ENCODE assay signal across 25 cellular contexts in the genomic region with DNA sequence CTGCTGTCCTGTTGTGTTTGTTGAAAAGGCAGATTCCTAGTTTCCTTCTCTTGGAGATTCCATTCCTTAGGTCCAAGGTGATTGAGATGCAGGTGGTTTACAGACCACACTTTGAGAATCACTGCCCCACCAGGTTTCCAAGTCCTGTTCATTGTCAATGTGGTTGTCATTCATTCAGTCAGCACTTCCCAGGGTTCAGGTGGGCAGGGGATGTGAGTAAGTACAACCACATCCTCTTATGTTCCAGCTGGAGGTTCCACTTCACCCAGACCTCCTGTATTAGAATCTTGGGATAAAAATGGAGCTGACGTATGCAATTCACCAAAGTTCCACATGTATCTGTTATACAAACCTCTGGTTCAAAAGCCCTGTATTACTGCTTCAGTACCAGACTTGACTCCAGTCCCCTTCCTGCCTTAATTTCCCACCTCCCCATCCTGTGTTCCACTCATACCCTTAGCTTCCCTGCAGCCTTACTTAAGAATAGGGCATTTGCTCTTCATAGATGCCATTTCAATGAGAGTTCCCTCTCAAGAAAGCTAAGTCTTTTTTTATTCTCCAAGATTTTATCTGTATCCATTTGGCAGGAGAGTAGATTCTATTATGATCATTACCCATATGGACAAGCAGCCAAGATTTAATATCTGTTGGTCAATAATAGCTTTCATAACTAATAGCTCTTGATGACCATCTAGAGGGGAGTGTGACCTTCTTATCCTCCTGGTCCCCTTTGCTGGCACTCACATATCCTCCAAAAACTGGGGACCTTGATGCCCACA. TPM values are rescaled to one million over a fixed set of nuclear protein-coding genes. Genes with fewer than 3 reads are reported as not detected.
DNase-seq lines count a peak whose midpoint lies in the region; ATAC-seq, FAIRE-seq and TF ChIP-seq lines count a peak whose summit lies in the region.
"Had no signal": no experiment of that assay in that cellular context is flagged by ENCODE, and none has a peak within 500 bp of the region (broad histone marks: within the 10 kb centered on the region; RNA-seq: fewer than 3 reads in every experiment).

No MANE protein-coding gene starts in this region.

- POLR2A ChIA-PET in SK-N-SH (lab: Yijun Ruan, JAX) (no interaction called here), H1 (lab: Charles Lee; ENCODE audit: partially characterized antibody) (no interaction called here)

- no peak overlapping the region for H3K14ac ChIP-seq in H1 (ENCODE audit: insufficient read length)

- no peaks in the 10 kb centered on the region for H3K79me2 ChIP-seq in SK-N-SH (ENCODE audit: insufficient read depth)
- no peaks in the 10 kb centered on the region for H3K79me2 ChIP-seq in H1 (ENCODE audit: control insufficient read depth in 1 of 2, insufficient read depth in 2 of 2, low read length in 2 of 2)

- no peak overlapping the region for H2BK5ac ChIP-seq in H1 (ENCODE audit: low read depth, low read length)

- H3K4me3 Mint-ChIP-seq in activated CD8-positive, alpha-beta memory T cell treated with anti-CD3 and anti-CD28 coated beads, Interleukin-2, amount 10 ng/mL, durations not matched to agents 7 days and 5 days: no peak overlapping the region
- H3K4me3 Mint-ChIP-seq: CD14-positive monocyte; CD4-positive, alpha-beta T cell; CD8-positive, alpha-beta memory T cell had no signal

- H2BK20ac ChIP-seq in H1 (ENCODE audit: low read length): no peak overlapping the region

- DNase-seq in HT1080 (ENCODE audit: low read depth) (peak; percentile 81), SK-N-SH (no peak), H1 (ENCODE audit: low read depth in 1 of 2, low spot score in 2 of 2) (no peak), prostate gland (ENCODE audit: low spot score) (no peak), GDM1 (lab: John Stamatoyannopoulos, UW) (no peak)
- no peak for DNase-seq in activated CD8-positive, alpha-beta memory T cell treated with anti-CD3 and anti-CD28 coated beads, Interleukin-2, amount 10 ng/mL, durations not matched to agents 7 days and 5 days
- DNase-seq: 8988T; ACHN; AML-193; BE2C; CD4-positive, alpha-beta T cell; CD8-positive, alpha-beta memory T cell; DMS 273 treated with DMSO at 0.1 percent for 48 hours; DMS79; EL; GF-D8; GOT3; H7; HCEC 1CT had no signal

- H3K9me3 Mint-ChIP-seq in activated CD8-positive, alpha-beta memory T cell treated with anti-CD3 and anti-CD28 coated beads, Interleukin-2, amount 10 ng/mL, durations not matched to agents 7 days and 5 days (ENCODE audit: low read depth): no peaks in the 10 kb centered on the region
- H3K9me3 Mint-ChIP-seq: CD4-positive, alpha-beta T cell had no signal

- H3K27ac ChIP-seq in SK-N-SH (ENCODE audit: low read depth in 2 of 2, low read length in 1 of 2): peak overlapping the region in 1 of 2 experiments; percentile 7; a peak in 1 of 4 replicates
- no peak overlapping the region for H3K27ac ChIP-seq in H1 (ENCODE audit: low read depth, low read length)
- H3K27ac ChIP-seq in prostate gland: no peak overlapping the region
- H3K27ac ChIP-seq: A549; BLaER1 treated with 17β-estradiol and CSF1 and Interleukin-3, amounts not matched to agents 10 nM and 100 nM had no signal

- H3K4me2 ChIP-seq in SK-N-SH: no peak overlapping the region
- no peak overlapping the region for H3K4me2 ChIP-seq in H1 (ENCODE audit: insufficient read depth in 1 of 2, low read depth in 2 of 2, low read length in 2 of 2)
- H3K4me2 ChIP-seq: A549; BLaER1 treated with 17β-estradiol and CSF1 and Interleukin-3, amounts not matched to agents 10 nM and 100 nM had no signal

- intact Hi-C loops in prostate gland (cut with DNase I): no loop called here

- H4K8ac ChIP-seq in H1 (ENCODE audit: extremely low read depth, insufficient read depth, low read length): no peak overlapping the region

- no peaks in the 10 kb centered on the region for H3K27me3 ChIP-seq in SK-N-SH (ENCODE audit: insufficient read depth)
- no peaks in the 10 kb centered on the region for H3K27me3 ChIP-seq in H1 (replicated peaks in 1 of 4; ENCODE audit: control insufficient read depth in 3 of 4, extremely low read depth in 1 of 4, insufficient read depth in 3 of 4, low read length in 3 of 4)
- H3K27me3 ChIP-seq in prostate gland (replicated peaks; ENCODE audit: insufficient read depth): no peaks in the 10 kb centered on the region
- H3K27me3 ChIP-seq: BLaER1 treated with 17β-estradiol and CSF1 and Interleukin-3, amounts not matched to agents 10 nM and 100 nM had no signal

- no peaks in the 10 kb centered on the region for H3K79me1 ChIP-seq in H1 (ENCODE audit: low read depth, low read length)

- no peak for TF ChIP-seq CTCF in SK-N-SH (IDR thresholded peaks at IDR 0.05)
- no peak for TF ChIP-seq CTCF in H1 (IDR thresholded peaks at IDR 0.05; ENCODE audit: control extremely low read depth in 1 of 3, insufficient read depth in 1 of 3, low read depth in 1 of 3, low read length in 3 of 3)
- no peak for TF ChIP-seq CTCF in prostate gland (IDR thresholded peaks at IDR 0.05)

- TF ChIP-seq EP300 in SK-N-SH (IDR thresholded peaks at IDR 0.05; ENCODE audit: borderline replicate concordance in 1 of 2, low read depth in 1 of 2, low read length in 1 of 2) (peak in 1 of 2 experiments; percentile 67; a peak in 1 of 4 replicates), H1 (IDR thresholded peaks at IDR 0.05; ENCODE audit: borderline replicate concordance in 1 of 2, low read depth in 2 of 2, low read length in 2 of 2) (no peak)

- H3K27ac Mint-ChIP-seq in activated CD8-positive, alpha-beta memory T cell treated with anti-CD3 and anti-CD28 coated beads, Interleukin-2, amount 10 ng/mL, durations not matched to agents 7 days and 5 days: no peak overlapping the region
- H3K27ac Mint-ChIP-seq: CD14-positive monocyte; CD4-positive, alpha-beta T cell; CD8-positive, alpha-beta memory T cell had no signal

- H2AK5ac ChIP-seq in H1 (ENCODE audit: low read depth, low read length): no peak overlapping the region

- H3K23me2 ChIP-seq in H1 (ENCODE audit: low read depth, low read length): no peaks in the 10 kb centered on the region

- CTCF ChIA-PET in SK-N-SH (lab: Yijun Ruan, JAX) (interaction anchor here (1.2 to 2.2 kb wide), 2 partner anchors 24 to 68 kb away, joined by 3 to 11 read pairs; no protein-coding TSS in a partner anchor), H1 (lab: Charles Lee; ENCODE audit: partially characterized antibody) (interaction anchor here (0.7 to 6.9 kb wide), 10 partner anchors 10 to 289 kb away, joined by 3 to 32 read pairs (median 3); no protein-coding TSS in a partner anchor)
- CTCF ChIA-PET in activated CD8-positive, alpha-beta memory T cell treated with anti-CD3 and anti-CD28 coated beads, Interleukin-2, amount 10 ng/mL, durations not matched to agents 7 days and 5 days (lab: Charles Lee): no interaction called here

- H3K23ac ChIP-seq in H1 (ENCODE audit: insufficient read length): no peak overlapping the region

- peaks cover 62% of the 10 kb centered on the region for H3K27me3 Mint-ChIP-seq in activated CD8-positive, alpha-beta memory T cell treated with anti-CD3 and anti-CD28 coated beads, Interleukin-2, amount 10 ng/mL, durations not matched to agents 7 days and 5 days

- TF ChIP-seq POLR2A in H1 (IDR thresholded peaks at IDR 0.05; ENCODE audit: control extremely low read depth in 1 of 2, low read depth in 2 of 2, low read length in 2 of 2): no peak
- no peak for TF ChIP-seq POLR2A in prostate gland (IDR thresholded peaks at IDR 0.05)

- H3K4ac ChIP-seq in H1 (replicated peaks; ENCODE audit: insufficient read length, low read depth, low read length): peak overlapping the region; percentile 48

- H4K91ac ChIP-seq in H1 (replicated peaks; ENCODE audit: insufficient read length, low read length): no peak overlapping the region

- no peaks in the 10 kb centered on the region for H3K36me3 ChIP-seq in SK-N-SH (replicated peaks in 1 of 2; ENCODE audit: control insufficient read depth in 1 of 2, insufficient read depth in 2 of 2, low read length in 1 of 2)
- H3K36me3 ChIP-seq in H1 (ENCODE audit: control insufficient read depth in 2 of 4, insufficient read depth in 4 of 4, low read length in 3 of 4): no peaks in the 10 kb centered on the region; a peak in 1 of 8 replicates
- H3K36me3 ChIP-seq in prostate gland: no peaks in the 10 kb centered on the region
- H3K36me3 ChIP-seq: BE2C; BLaER1 treated with 17β-estradiol and CSF1 and Interleukin-3, amounts not matched to agents 10 nM and 100 nM had no signal

- TF ChIP-seq RAD21 in SK-N-SH (IDR thresholded peaks at IDR 0.05; ENCODE audit: low read length) (no peak), H1 (IDR thresholded peaks at IDR 0.05 in 1 of 2, conservative IDR thresholded peaks at IDR 0.05 in 1 of 2; ENCODE audit: low read depth in 2 of 2, low read length in 2 of 2) (no peak)

- H3K4me3 ChIP-seq in SK-N-SH (ENCODE audit: low read depth in 2 of 2, low read length in 1 of 2) (no peak overlapping the region), H1 (ENCODE audit: extremely low read depth in 1 of 4, insufficient read depth in 2 of 4, low read depth in 3 of 4, low read length in 4 of 4) (no peak overlapping the region), prostate gland (no peak overlapping the region)
- H3K4me3 ChIP-seq: A549; BLaER1 treated with 17β-estradiol and CSF1 and Interleukin-3, amounts not matched to agents 10 nM and 100 nM had no signal

- no peaks in the 10 kb centered on the region for H3K36me3 Mint-ChIP-seq in activated CD8-positive, alpha-beta memory T cell treated with anti-CD3 and anti-CD28 coated beads, Interleukin-2, amount 10 ng/mL, durations not matched to agents 7 days and 5 days
- H3K36me3 Mint-ChIP-seq: CD14-positive monocyte; CD8-positive, alpha-beta memory T cell had no signal

- H3K4me1 ChIP-seq in SK-N-SH (ENCODE audit: control insufficient read depth in 1 of 2, insufficient read depth in 2 of 2, low read depth in 1 of 2, low read length in 1 of 2) (no peaks in the 10 kb centered on the region), H1 (replicated peaks in 1 of 4; ENCODE audit: control insufficient read depth in 3 of 4, insufficient read depth in 4 of 4, low read length in 3 of 4) (peaks cover 0 to 8% (median 4%) of the 10 kb centered on the region in 4 experiments; a peak in 1 of 7 replicates), prostate gland (replicated peaks) (no peaks in the 10 kb centered on the region)
- H3K4me1 ChIP-seq: A549, BE2C had no signal

- no peak for ATAC-seq in activated CD8-positive, alpha-beta memory T cell treated with anti-CD3 and anti-CD28 coated beads, Interleukin-2, amount 10 ng/mL, durations not matched to agents 7 days and 5 days
- ATAC-seq: A549 had no signal

- no peak overlapping the region for H2BK120ac ChIP-seq in H1 (replicated peaks; ENCODE audit: low read depth, low read length)

- peaks cover 5% of the 10 kb centered on the region for H3K4me1 Mint-ChIP-seq in activated CD8-positive, alpha-beta memory T cell treated with anti-CD3 and anti-CD28 coated beads, Interleukin-2, amount 10 ng/mL, durations not matched to agents 7 days and 5 days
- H3K4me1 Mint-ChIP-seq: CD14-positive monocyte; CD8-positive, alpha-beta memory T cell had no signal

- H3K9me3 ChIP-seq in SK-N-SH (no peaks in the 10 kb centered on the region), H1 (ENCODE audit: insufficient read depth in 2 of 2, low read depth in 1 of 2, low read length in 1 of 2) (no peaks in the 10 kb centered on the region), prostate gland (no peaks in the 10 kb centered on the region)
- H3K9me3 ChIP-seq: A549; BE2C; BLaER1 treated with 17β-estradiol and CSF1 and Interleukin-3, amounts not matched to agents 10 nM and 100 nM had no signal

- H2AFZ ChIP-seq in SK-N-SH (ENCODE audit: low read depth) (no peak overlapping the region), H1 (ENCODE audit: low read length) (no peak overlapping the region)

- FAIRE-seq in H1 (lab: Jason Lieb, UNC): no peak
- FAIRE-seq: A549, D721Med, GM12891, GM18507 had no signal

- H3K56ac ChIP-seq in H1 (replicated peaks; ENCODE audit: insufficient read length, low read depth, low read length): no peak overlapping the region

- WGBS in SK-N-SH (ENCODE audit: low lambda C conversion rate): 75% methylated on average over 1 of the region's 1 CpG
- WGBS in H1 (ENCODE audit: extremely low coverage in 1 of 2, insufficient coverage in 1 of 2, insufficient read length in 1 of 2, insufficient replicate concordance in 2 of 2, low coverage in 1 of 2, low lambda C conversion rate in 2 of 2, missing lambda C conversion rate in 1 of 2), 2 experiments: 93% methylated on average over 1 of the region's 1 CpG; no CpG with 5 or more reads in 1 of the 2 experiments
- 92% methylated on average over 1 of the region's 1 CpG for WGBS in prostate gland

- H3K9me2 ChIP-seq in SK-N-SH: no peaks in the 10 kb centered on the region

- H2BK12ac ChIP-seq in H1 (ENCODE audit: low read depth, low read length): no peak overlapping the region

- H4K5ac ChIP-seq in H1 (ENCODE audit: insufficient read length, low read depth, low read length): no peak overlapping the region

- H4K20me1 ChIP-seq in SK-N-SH (ENCODE audit: insufficient read depth) (no peaks in the 10 kb centered on the region), H1 (replicated peaks in 1 of 2; ENCODE audit: control insufficient read depth in 1 of 2, insufficient read depth in 2 of 2, low read length in 2 of 2) (no peaks in the 10 kb centered on the region)
- H4K20me1 ChIP-seq: BLaER1 treated with 17β-estradiol and CSF1 and Interleukin-3, amounts not matched to agents 10 nM and 100 nM had no signal

- H3F3A ChIP-seq in SK-N-SH (replicated peaks; ENCODE audit: insufficient read depth): no peaks in the 10 kb centered on the region

- H2BK15ac ChIP-seq in H1 (ENCODE audit: low read length): no peak overlapping the region

- H3K9ac ChIP-seq in SK-N-SH: no peak overlapping the region
- no peak overlapping the region for H3K9ac ChIP-seq in H1 (replicated peaks in 1 of 4; ENCODE audit: extremely low read depth in 1 of 4, low read depth in 3 of 4, low read length in 3 of 4)
- H3K9ac ChIP-seq: BLaER1 treated with 17β-estradiol and CSF1 and Interleukin-3, amounts not matched to agents 10 nM and 100 nM had no signal

- H3K18ac ChIP-seq in H1 (ENCODE audit: extremely low read depth, low read length): no peak overlapping the region

RNA-seq across cellular contexts. Expression of a gene that starts 46.0 kb away (rescaled TPM):
- total RNA-seq in HT1080 (2014; rRNA removed; shearing (Covaris generic)): not detected in 2 replicates
- polyA plus RNA-seq in HT1080 (2015; cell fraction: cytosol; rRNA removed): 0.05 and 0.13 TPM in 2 replicates
- polyA plus RNA-seq in HT1080 (2015; cell fraction: nucleus; rRNA removed): not detected in 2 replicates
- polyA plus RNA-seq in SK-N-SH (2012; rRNA removed): 15.1 and 18.5 TPM in 2 replicates
- 9.8 and 12.8 TPM in 2 replicates for polyA plus RNA-seq in SK-N-SH (2012; cell fraction: cytosol; rRNA removed)
- polyA plus RNA-seq in SK-N-SH (2012; cell fraction: nucleus; rRNA removed): 14.3 and 16.7 TPM in 2 replicates
- 0.38 and 1.0 TPM in 2 replicates for total RNA-seq in H1 (2021; fragmentation: NEBNext Ultra II Directional; extraction: Animal tissue kit (Norgen Biotek cat#: 25700))
- polyA plus RNA-seq in H1 (2011; rRNA removed): 1.00 and 1.3 TPM in 2 replicates
- 1.3 TPM for polyA plus RNA-seq in H1 (2011; cell fraction: cytosol; rRNA removed)
- polyA plus RNA-seq in H1 (2011; cell fraction: nucleus; rRNA removed): 1.7 TPM
- 0.41 to 0.96 TPM (median 0.66 TPM) in 4 replicates for polyA plus RNA-seq in H1 (2012, experiment 1 of 2)
- 0.83 TPM for polyA plus RNA-seq in H1 (2012, experiment 2 of 2)
- polyA plus RNA-seq in H1 (2013, experiment 1 of 2): 0.20 TPM
- 0.20 TPM for polyA plus RNA-seq in H1 (2013, experiment 2 of 2)
- 1.4 and 2.0 TPM in 2 replicates for polyA minus RNA-seq in H1 (2011; rRNA and poly(A)+ RNA removed)
- 1.2 TPM for polyA minus RNA-seq in H1 (2011; cell fraction: cytosol; rRNA and poly(A)+ RNA removed)
- 1.6 TPM for polyA minus RNA-seq in H1 (2011; cell fraction: nucleus; rRNA and poly(A)+ RNA removed)
- total RNA-seq in prostate gland: 1 to 10 TPM in 1 of 2 donors, under 1 TPM in 1; 0.18 to 1.6 TPM
- not detected for total RNA-seq in activated CD8-positive, alpha-beta memory T cell treated with anti-CD3 and anti-CD28 coated beads, Interleukin-2, amount 10 ng/mL, durations not matched to agents 7 days and 5 days
- total RNA-seq: CD4-positive, alpha-beta T cell; CD8-positive, alpha-beta memory T cell had no signal
- polyA plus RNA-seq: CD14-positive monocyte; CD8-positive, alpha-beta memory T cell had no signal
